ENCODE assay signal across 15 cellular contexts in genomic region chr12:114679942-114680341, GRCh38. TPM values are rescaled to one million over a fixed set of nuclear protein-coding genes. Genes with fewer than 3 reads are reported as not detected.
DNase-seq lines count a peak whose midpoint lies in the region; ATAC-seq, FAIRE-seq and TF ChIP-seq lines count a peak whose summit lies in the region.
"Had no signal": no experiment of that assay in that cellular context is flagged by ENCODE, and none has a peak within 500 bp of the region (broad histone marks: within the 10 kb centered on the region; RNA-seq: fewer than 3 reads in every experiment).

No MANE protein-coding gene starts in this region.

- 43% methylated on average over 11 of the region's 11 CpGs for WGBS in HepG2 (ENCODE audit: low lambda C conversion rate)
- WGBS in stomach, 5 donors: 43 to 74% (median 67%) methylated on average over 11 of the region's 11 CpGs

- peak overlapping the region; percentile 86 for H3K4me2 ChIP-seq in HepG2 (ENCODE audit: low read depth, low read length)

- H4K20me1 ChIP-seq in HepG2 (ENCODE audit: insufficient read depth, low read length): peaks cover 30% of the 10 kb centered on the region

- ATAC-seq in HepG2: no peak
- no peak for ATAC-seq in GM21526 (IDR thresholded peaks at IDR 0.05; ENCODE audit: low FRiP score, unreplicated experiment)
- no peak for ATAC-seq in activated CD8-positive, alpha-beta T cell treated with anti-CD3 and anti-CD28 coated beads, Interleukin-2, amount 10 ng/mL, durations not matched to agents 7 days and 5 days
- ATAC-seq: activated CD4-positive, alpha-beta T cell treated with anti-CD3 and anti-CD28 coated beads for 36 hours; mucosa of descending colon had no signal

- intact Hi-C loops in HepG2 (cut with micrococcal nuclease; ENCODE audit: unreplicated experiment): loop anchor here (5.0 kb wide), 1 partner anchor 132 kb away; no protein-coding TSS in a partner anchor
- intact Hi-C loops in stomach (cut with DNase I; ENCODE audit: low total_unique reads): loop anchor here (10.0 kb wide), 1 partner anchor 945 kb away; no protein-coding TSS in a partner anchor

- CTCF ChIA-PET in HepG2 (lab: Yijun Ruan, JAX; ENCODE audit: low intra/inter-chr PET ratio, low total read pairs): no interaction called here
- CTCF ChIA-PET in activated CD8-positive, alpha-beta T cell treated with anti-CD3 and anti-CD28 coated beads, Interleukin-2, amount 10 ng/mL, durations not matched to agents 7 days and 5 days (lab: Charles Lee): no interaction called here

- H3K27me3 ChIP-seq in HUES48 (ENCODE audit: control insufficient read depth, insufficient read depth, low read length) (peaks cover 97% of the 10 kb centered on the region), HepG2 (ENCODE audit: control insufficient read depth in 1 of 2, insufficient read depth in 2 of 2, low read length in 2 of 2) (no peaks in the 10 kb centered on the region; a peak in 1 of 5 replicates), stomach (peaks cover 0 to 95% (median 16%) of the 10 kb centered on the region in 3 donors)
- H3K27me3 ChIP-seq: colonic mucosa had no signal

- no TSS peak for BruUV-seq in HepG2 (replicated peaks; lab: Mats Ljungman, UMichigan)

- H3K9ac ChIP-seq in HUES48 (ENCODE audit: low read depth, low read length): no peak overlapping the region
- peak overlapping the region; percentile 96 for H3K9ac ChIP-seq in HepG2 (ENCODE audit: insufficient read depth, low read depth, low read length)

- peaks cover 83% of the 10 kb centered on the region for H3K4me1 ChIP-seq in HUES48 (ENCODE audit: control insufficient read depth, insufficient read depth, low read length)
- H3K4me1 ChIP-seq in HepG2 (ENCODE audit: insufficient read depth, low read length): peaks cover 52% of the 10 kb centered on the region
- peaks cover 6 to 28% (median 20%) of the 10 kb centered on the region in 4 donors for H3K4me1 ChIP-seq in stomach
- H3K4me1 ChIP-seq: colonic mucosa had no signal

- no peak for FAIRE-seq in HepG2 (lab: Jason Lieb, UNC)
- FAIRE-seq: GM12892 had no signal

- H2AFZ ChIP-seq in HepG2 (ENCODE audit: low read length): no peak overlapping the region

- TF ChIP-seq POLR2A in HepG2 (IDR thresholded peaks at IDR 0.05; ENCODE audit: insufficient read depth in 1 of 2, low read depth in 2 of 2, low read length in 2 of 2) (no peak), stomach (IDR thresholded peaks at IDR 0.05) (no peak)

- peak overlapping the region in 3 of 5 experiments; percentile 86 to 98 (median 92) for H3K4me3 Mint-ChIP-seq in brain
- no peak overlapping the region for H3K4me3 Mint-ChIP-seq in activated CD8-positive, alpha-beta T cell treated with anti-CD3 and anti-CD28 coated beads, Interleukin-2, amount 10 ng/mL, durations not matched to agents 7 days and 5 days
- H3K4me3 Mint-ChIP-seq: activated CD4-positive, alpha-beta T cell treated with anti-CD3 and anti-CD28 coated beads for 36 hours had no signal

- in situ Hi-C loops in HepG2 (cut with HindIII; ENCODE audit: extremely low pct_ligation_motif_present, low pct_unique_long_range_greater_than_20kb): no loop called here

- no peak for TF ChIP-seq RAD21 in HepG2 (CRISPR knock-in tag; IDR thresholded peaks at IDR 0.05)

- TF ChIP-seq EP300 in HepG2 (IDR thresholded peaks at IDR 0.05; ENCODE audit: low read depth in 2 of 2, low read length in 2 of 2) (no peak), HepG2 (CRISPR knock-in tag; IDR thresholded peaks at IDR 0.05; ENCODE audit: borderline replicate concordance) (no peak), stomach (IDR thresholded peaks at IDR 0.05) (no peak)

- H3K27ac Mint-ChIP-seq in brain: peak overlapping the region in 1 of 5 experiments; percentile 98
- no peak overlapping the region for H3K27ac Mint-ChIP-seq in activated CD8-positive, alpha-beta T cell treated with anti-CD3 and anti-CD28 coated beads, Interleukin-2, amount 10 ng/mL, durations not matched to agents 7 days and 5 days
- H3K27ac Mint-ChIP-seq: activated CD4-positive, alpha-beta T cell treated with anti-CD3 and anti-CD28 coated beads for 36 hours had no signal

- peaks cover 89% of the 10 kb centered on the region for H3K79me2 ChIP-seq in HepG2 (ENCODE audit: insufficient read depth, low read length)

- no peak overlapping the region for H3K27ac ChIP-seq in HUES48 (ENCODE audit: low read depth, low read length)
- H3K27ac ChIP-seq in HepG2 (ENCODE audit: extremely low read length, insufficient read depth, low read length): peak overlapping the region; percentile 96
- peak overlapping the region in 4 of 5 donors; percentile 2 to 87 (median 38) for H3K27ac ChIP-seq in stomach
- H3K27ac ChIP-seq: colonic mucosa had no signal

- no peak for DNase-seq in HepG2 (ENCODE audit: low spot score)
- no peak for DNase-seq in stomach
- no peak for DNase-seq in NOMO-1 treated with DMSO at 0.1 percent for 48 hours (lab: John Stamatoyannopoulos, UW; ENCODE audit: unreplicated experiment)
- DNase-seq in NCI-H2029 (lab: John Stamatoyannopoulos, UW): no peak
- no peak for DNase-seq in activated CD8-positive, alpha-beta T cell treated with anti-CD3 and anti-CD28 coated beads, Interleukin-2, amount 10 ng/mL, durations not matched to agents 7 days and 5 days
- DNase-seq: activated CD4-positive, alpha-beta T cell treated with anti-CD3 and anti-CD28 coated beads for 36 hours; activated naive CD4-positive, alpha-beta T cell; colonic mucosa; mucosa of descending colon; NCI-H510A treated with DMSO at 0.1 percent for 48 hours; SHP77 treated with DMSO at 0.1 percent for 48 hours had no signal

- H3K4me3 ChIP-seq in HUES48 (ENCODE audit: low read depth, low read length): peak overlapping the region; percentile 18; the same call in 1 of the 2 replicates
- H3K4me3 ChIP-seq in HepG2 (replicated peaks in 1 of 3; ENCODE audit: insufficient read depth in 1 of 3, low read depth in 2 of 3, low read length in 3 of 3): peak overlapping the region; percentile 81 to 97 (median 97)
- peak overlapping the region; percentile 3 to 58 (median 48) for H3K4me3 ChIP-seq in stomach
- H3K4me3 ChIP-seq: colonic mucosa, mucosa of descending colon had no signal

- TF ChIP-seq CTCF in brain (conservative IDR thresholded peaks at IDR 0.05) (no peak), HepG2 (CRISPR knock-in tag; IDR thresholded peaks at IDR 0.05) (no peak), stomach (IDR thresholded peaks at IDR 0.05) (no peak)

- H3K9me3 ChIP-seq in HUES48 (ENCODE audit: control insufficient read depth, insufficient read depth, low read length): no peaks in the 10 kb centered on the region
- H3K9me3 ChIP-seq in HepG2 (ENCODE audit: low read length): no peaks in the 10 kb centered on the region
- H3K9me3 ChIP-seq in stomach: no peaks in the 10 kb centered on the region
- H3K9me3 ChIP-seq: colonic mucosa, mucosa of descending colon had no signal

- peaks cover 17% of the 10 kb centered on the region for H3K36me3 Mint-ChIP-seq in brain
- H3K36me3 Mint-ChIP-seq in activated CD8-positive, alpha-beta T cell treated with anti-CD3 and anti-CD28 coated beads, Interleukin-2, amount 10 ng/mL, durations not matched to agents 7 days and 5 days (ENCODE audit: low read depth): peaks cover 3% of the 10 kb centered on the region

- H3K4me1 Mint-ChIP-seq in brain: peaks cover 25% of the 10 kb centered on the region
- peaks cover 14% of the 10 kb centered on the region for H3K4me1 Mint-ChIP-seq in activated CD8-positive, alpha-beta T cell treated with anti-CD3 and anti-CD28 coated beads, Interleukin-2, amount 10 ng/mL, durations not matched to agents 7 days and 5 days (ENCODE audit: low read depth)

- H3K36me3 ChIP-seq in HUES48 (ENCODE audit: control insufficient read depth, insufficient read depth, low read length) (no peaks in the 10 kb centered on the region), HepG2 (replicated peaks in 1 of 2; ENCODE audit: control insufficient read depth in 1 of 2, insufficient read depth in 2 of 2, low read length in 2 of 2) (peaks cover 12 to 49% of the 10 kb centered on the region in 2 experiments), stomach (peaks cover 0 to 7% (median 3%) of the 10 kb centered on the region in 4 donors)
- H3K36me3 ChIP-seq: colonic mucosa had no signal

- H3K27me3 Mint-ChIP-seq in brain: peaks cover 98% of the 10 kb centered on the region
- peaks cover 58% of the 10 kb centered on the region for H3K27me3 Mint-ChIP-seq in activated CD8-positive, alpha-beta T cell treated with anti-CD3 and anti-CD28 coated beads, Interleukin-2, amount 10 ng/mL, durations not matched to agents 7 days and 5 days (ENCODE audit: low read depth)

- POLR2A ChIA-PET in HepG2 (lab: Yijun Ruan, JAX): interaction anchor here (1.0 kb wide), 1 partner anchor 24 kb away, joined by 3 read pairs; no protein-coding TSS in a partner anchor
- POLR2A ChIA-PET in activated CD8-positive, alpha-beta T cell treated with anti-CD3 and anti-CD28 coated beads, Interleukin-2, amount 10 ng/mL, durations not matched to agents 7 days and 5 days (lab: Charles Lee): no interaction called here

- H3K9me3 Mint-ChIP-seq in brain: peaks cover 2 to 11% (median 6%) of the 10 kb centered on the region in 5 experiments
- H3K9me3 Mint-ChIP-seq in activated CD8-positive, alpha-beta T cell treated with anti-CD3 and anti-CD28 coated beads, Interleukin-2, amount 10 ng/mL, durations not matched to agents 7 days and 5 days (ENCODE audit: insufficient read depth): peaks cover 2% of the 10 kb centered on the region

RNA-seq across cellular contexts. Expression of gene TBX3, which starts 4.0 kb away (rescaled TPM):
- polyA plus RNA-seq in brain (ENCODE audit: insufficient read depth, low read depth, low replicate concordance): 5.1 TPM
- 17.2 and 27.1 TPM in 2 replicates for total RNA-seq in HepG2 (2016; rRNA removed; fragmentation: Illumina TruSeq; extraction: Trizol)
- total RNA-seq in HepG2 (2016; cell fraction: cytosol; rRNA removed; fragmentation: Illumina TruSeq; extraction: Trizol; ENCODE audit: low read depth): 3.5 and 4.1 TPM in 2 replicates
- 13.7 and 27.3 TPM in 2 replicates for total RNA-seq in HepG2 (2016; cell fraction: insoluble cytoplasmic fraction; rRNA removed; fragmentation: Illumina TruSeq; extraction: Trizol)
- total RNA-seq in HepG2 (2016; cell fraction: membrane; rRNA removed; fragmentation: Illumina TruSeq; extraction: Trizol): 9.0 and 9.4 TPM in 2 replicates
- total RNA-seq in HepG2 (2016; cell fraction: nucleus; rRNA removed; fragmentation: Illumina TruSeq; extraction: Trizol): 39.2 and 46.8 TPM in 2 replicates
- polyA plus RNA-seq in HepG2 (2011; rRNA removed): 38.1 and 42.4 TPM in 2 replicates
- polyA plus RNA-seq in HepG2 (2011; cell fraction: cytosol; rRNA removed): 12.5 and 15.0 TPM in 2 replicates
- 179 and 200 TPM in 2 replicates for polyA plus RNA-seq in HepG2 (2011; cell fraction: nucleus; rRNA removed)
- polyA plus RNA-seq in HepG2 (2012): 34.8 and 37.9 TPM in 2 replicates
- 1.0 and 1.1 TPM in 2 replicates for polyA plus RNA-seq in HepG2 (2016; cell fraction: cytosol; fragmentation: Illumina TruSeq; extraction: Trizol; ENCODE audit: low read depth)
- polyA plus RNA-seq in HepG2 (2016; cell fraction: insoluble cytoplasmic fraction; fragmentation: Illumina TruSeq; extraction: Trizol; ENCODE audit: low read depth): 16.8 and 21.4 TPM in 2 replicates
- polyA plus RNA-seq in HepG2 (2016; cell fraction: membrane; fragmentation: Illumina TruSeq; extraction: Trizol; ENCODE audit: low read depth): 3.9 and 4.1 TPM in 2 replicates
- 123 and 124 TPM in 2 replicates for polyA plus RNA-seq in HepG2 (2016; cell fraction: nucleus; fragmentation: Illumina TruSeq; extraction: Trizol; ENCODE audit: insufficient read depth, low read depth)
- polyA minus RNA-seq in HepG2 (2011; rRNA and poly(A)+ RNA removed; ENCODE audit: low replicate concordance): 41.2 and 72.3 TPM in 2 replicates
- 22.2 and 24.4 TPM in 2 replicates for polyA minus RNA-seq in HepG2 (2011; cell fraction: cytosol; rRNA and poly(A)+ RNA removed)
- polyA minus RNA-seq in HepG2 (2011; cell fraction: nucleus; rRNA and poly(A)+ RNA removed): 128 and 133 TPM in 2 replicates
- total RNA-seq in stomach: 10 to 100 TPM in 2 of 5 donors, 1 to 10 TPM in 2, not detected in 1; 5.7 to 12.7 (median 10.3) TPM
- 1 to 10 TPM; 2.5 to 4.9 (median 3.5) TPM for polyA plus RNA-seq in stomach
- not detected for total RNA-seq in activated CD8-positive, alpha-beta T cell treated with anti-CD3 and anti-CD28 coated beads, Interleukin-2, amount 10 ng/mL, durations not matched to agents 7 days and 5 days
- total RNA-seq: activated CD4-positive, alpha-beta T cell treated with anti-CD3 and anti-CD28 coated beads for 36 hours had no signal

Comparison
In these comparisons a context has a peak if more than half of its experiments do, and no peak if none do; other contexts are left out.
1. H3K4me3 ChIP-seq: peak in every context shown above with its lines; median percentile 97 in HepG2; 48 in stomach; 18 in HUES48.